In genomic region chr2:39625927-39626270, GRCh38 we compare ENCODE assay signal across 16 cellular contexts. TPM values are rescaled to one million over a fixed set of nuclear protein-coding genes. Genes with fewer than 3 reads are reported as not detected.
"Had no signal": no experiment of that assay in that cellular context is flagged by ENCODE, and none has a peak within 500 bp of the region (broad histone marks: within the 10 kb centered on the region; RNA-seq: fewer than 3 reads in every experiment).

No MANE protein-coding gene starts in this region.

- DNase-seq: activated CD4-positive, alpha-beta T cell treated with anti-CD3 and anti-CD28 coated beads, Interleukin-2, amount 50 U/mL, for 1 hour; activated CD8-positive, alpha-beta memory T cell treated with anti-CD3 and anti-CD28 coated beads, Interleukin-2, amount 10 ng/mL, durations not matched to agents 7 days and 5 days; activated effector memory CD4-positive, alpha-beta T cell treated with Interleukin-2 at 50 U/mL for 16 hours; activated T-cell treated with anti-CD3 and anti-CD28 coated beads, Interleukin-2, amount 50 U/mL, for 24 hours; dermis blood vessel endothelial cell; immature natural killer cell; left cardiac atrium; stimulated activated CD4-positive, alpha-beta T cell treated with anti-CD3 and anti-CD28 coated beads, Interleukin-4, amount 100 ng/mL, for 1 hour; stimulated activated CD8-positive, alpha-beta memory T cell treated with anti-CD3 and anti-CD28 coated beads, Interleukin-4, amount 100 ng/mL, for 48 hours; stimulated activated naive CD8-positive, alpha-beta T cell treated with anti-CD3 and anti-CD28 coated beads, Interleukin-15, amount 100 ng/mL, for 72 hours; T-helper 2 cell had no signal

- H3K36me3 Mint-ChIP-seq: activated CD8-positive, alpha-beta memory T cell treated with anti-CD3 and anti-CD28 coated beads, Interleukin-2, amount 10 ng/mL, durations not matched to agents 7 days and 5 days; activated naive CD8-positive, alpha-beta T cell; immature natural killer cell; natural killer cell treated with Interleukin-12 subunit alpha and Interleukin-12 subunit beta and Interleukin-15 and Interleukin-18, amount 100 ng/mL, for 72 hours had no signal

- H3K27ac Mint-ChIP-seq: activated CD8-positive, alpha-beta memory T cell treated with anti-CD3 and anti-CD28 coated beads, Interleukin-2, amount 10 ng/mL, durations not matched to agents 7 days and 5 days; activated naive CD8-positive, alpha-beta T cell; activated T-cell treated with anti-CD3 and anti-CD28 coated beads, Interleukin-2, amount 50 U/mL, for 24 hours; immature natural killer cell; natural killer cell treated with Interleukin-12 subunit alpha and Interleukin-12 subunit beta and Interleukin-15 and Interleukin-18, amount 100 ng/mL, for 72 hours; stimulated activated naive CD8-positive, alpha-beta T cell treated with anti-CD3 and anti-CD28 coated beads, Interleukin-15, amount 100 ng/mL, for 72 hours had no signal

- H3K27ac ChIP-seq: thoracic aorta had no signal

- H3K4me3 ChIP-seq: lung, thoracic aorta had no signal

- H3K4me3 Mint-ChIP-seq: activated CD8-positive, alpha-beta memory T cell treated with anti-CD3 and anti-CD28 coated beads, Interleukin-2, amount 10 ng/mL, durations not matched to agents 7 days and 5 days; activated naive CD8-positive, alpha-beta T cell; activated T-cell treated with anti-CD3 and anti-CD28 coated beads, Interleukin-2, amount 50 U/mL, for 24 hours; immature natural killer cell; natural killer cell treated with Interleukin-12 subunit alpha and Interleukin-12 subunit beta and Interleukin-15 and Interleukin-18, amount 100 ng/mL, for 72 hours; stimulated activated naive CD8-positive, alpha-beta T cell treated with anti-CD3 and anti-CD28 coated beads, Interleukin-15, amount 100 ng/mL, for 72 hours had no signal

- ATAC-seq: activated CD8-positive, alpha-beta memory T cell treated with anti-CD3 and anti-CD28 coated beads, Interleukin-2, amount 10 ng/mL, durations not matched to agents 7 days and 5 days; esophagus mucosa; natural killer cell treated with Interleukin-12 subunit alpha and Interleukin-12 subunit beta and Interleukin-15 and Interleukin-18, amount 100 ng/mL, for 72 hours; stimulated activated naive CD8-positive, alpha-beta T cell treated with anti-CD3 and anti-CD28 coated beads, Interleukin-15, amount 100 ng/mL, for 72 hours had no signal

- H3K36me3 ChIP-seq: thoracic aorta had no signal

- H3K4me1 Mint-ChIP-seq: activated CD8-positive, alpha-beta memory T cell treated with anti-CD3 and anti-CD28 coated beads, Interleukin-2, amount 10 ng/mL, durations not matched to agents 7 days and 5 days; stimulated activated naive CD8-positive, alpha-beta T cell treated with anti-CD3 and anti-CD28 coated beads, Interleukin-15, amount 100 ng/mL, for 72 hours had no signal

- H3K9me3 Mint-ChIP-seq: activated T-cell treated with anti-CD3 and anti-CD28 coated beads, Interleukin-2, amount 50 U/mL, for 24 hours; natural killer cell treated with Interleukin-12 subunit alpha and Interleukin-12 subunit beta and Interleukin-15 and Interleukin-18, amount 100 ng/mL, for 72 hours; stimulated activated naive CD8-positive, alpha-beta T cell treated with anti-CD3 and anti-CD28 coated beads, Interleukin-15, amount 100 ng/mL, for 72 hours had no signal

- H3K9me3 ChIP-seq: thoracic aorta had no signal

RNA-seq across cellular contexts. Expression of gene TMEM178A, which starts 39.8 kb away (rescaled TPM):
- total RNA-seq: activated CD8-positive, alpha-beta memory T cell treated with anti-CD3 and anti-CD28 coated beads, Interleukin-2, amount 10 ng/mL, durations not matched to agents 7 days and 5 days; dermis blood vessel endothelial cell; natural killer cell treated with Interleukin-12 subunit alpha and Interleukin-12 subunit beta and Interleukin-15 and Interleukin-18, amount 100 ng/mL, for 72 hours had no signal
- polyA plus RNA-seq: immature natural killer cell had no signal
